8 cellular contexts compared by ENCODE assay signal in the genomic region with DNA sequence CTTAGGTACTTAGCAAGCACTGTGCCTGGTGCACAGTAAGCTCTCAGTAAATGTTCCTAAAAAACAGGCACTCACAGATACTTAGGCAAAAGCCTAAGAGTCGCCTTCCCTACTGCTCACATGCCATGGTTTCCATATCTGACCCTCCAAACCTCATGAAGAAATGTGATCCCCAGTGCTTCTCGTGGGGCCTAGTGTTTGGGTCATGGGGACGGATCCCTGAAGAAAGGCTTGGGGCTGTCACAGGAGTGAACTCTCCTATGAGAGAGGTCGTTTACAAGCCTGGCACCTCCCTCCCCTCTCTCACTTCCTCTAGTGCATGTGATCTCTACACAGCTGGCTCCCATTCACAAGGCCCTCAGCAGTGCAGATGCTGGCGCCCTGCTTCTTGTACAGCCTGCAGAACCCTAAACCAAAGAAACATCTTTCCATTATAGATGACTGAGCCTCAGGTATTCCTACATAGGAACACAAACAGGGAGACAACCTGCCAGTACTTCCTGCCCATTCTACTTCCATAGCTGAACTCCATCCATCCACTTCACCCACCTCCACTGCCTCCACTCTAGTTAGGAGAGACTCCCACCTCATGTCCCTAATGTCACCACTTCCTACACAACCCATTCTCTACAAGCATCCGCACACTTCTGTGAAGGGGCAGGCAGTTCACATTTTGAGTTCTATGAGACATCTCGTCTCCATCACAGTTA. TPM values are rescaled to one million over a fixed set of nuclear protein-coding genes. Genes with fewer than 3 reads are reported as not detected.
DNase-seq lines count a peak whose midpoint lies in the region; ATAC-seq and FAIRE-seq lines count a peak whose summit lies in the region.

No MANE protein-coding gene starts in this region.

- H3K27me3 Mint-ChIP-seq in stimulated activated naive CD8-positive, alpha-beta T cell treated with anti-CD3 and anti-CD28 coated beads, Interleukin-15, Interleukin-2, amounts not matched to agents 100 ng/mL and 50 ng/mL, for 24 hours = no peaks in the 10 kb centered on the region
- H3K27me3 Mint-ChIP-seq in immature natural killer cell (ENCODE audit: low read depth in 3 of 3) = peaks cover 0 to 23% (median 9%) of the 10 kb centered on the region in 3 donors

- peaks cover 36% of the 10 kb centered on the region for H3K36me3 Mint-ChIP-seq in stimulated activated naive CD8-positive, alpha-beta T cell treated with anti-CD3 and anti-CD28 coated beads, Interleukin-15, Interleukin-2, amounts not matched to agents 100 ng/mL and 50 ng/mL, for 24 hours (ENCODE audit: low read depth)
- peaks cover 5 to 10% (median 7%) of the 10 kb centered on the region in 3 donors for H3K36me3 Mint-ChIP-seq in immature natural killer cell

- no peak for FAIRE-seq in RCC 7860 (lab: Jason Lieb, UNC)

- peak overlapping the region; percentile 39 for H3K27ac Mint-ChIP-seq in stimulated activated naive CD8-positive, alpha-beta T cell treated with anti-CD3 and anti-CD28 coated beads, Interleukin-15, Interleukin-2, amounts not matched to agents 100 ng/mL and 50 ng/mL, for 24 hours
- peak overlapping the region; percentile 92 to 100 (median 98) for H3K27ac Mint-ChIP-seq in immature natural killer cell

- H3K9me3 Mint-ChIP-seq in stimulated activated naive CD8-positive, alpha-beta T cell treated with anti-CD3 and anti-CD28 coated beads, Interleukin-15, Interleukin-2, amounts not matched to agents 100 ng/mL and 50 ng/mL, for 24 hours = no peaks in the 10 kb centered on the region
- no peaks in the 10 kb centered on the region for H3K9me3 Mint-ChIP-seq in immature natural killer cell

- DNase-seq in stimulated activated naive CD8-positive, alpha-beta T cell treated with anti-CD3 and anti-CD28 coated beads, Interleukin-15, Interleukin-2, amounts not matched to agents 100 U/mL and 50 U/mL, for 24 hours = no peak
- DNase-seq in SIG-M5 (lab: John Stamatoyannopoulos, UW) (peak; percentile 44), immature natural killer cell (peak; percentile 45 to 58 (median 51)), RCC 7860 (ENCODE audit: low spot score) (no peak), kidney glomerular epithelial cell (lab: John Stamatoyannopoulos, UW) (no peak)
- no peak for DNase-seq in effector CD4-positive, alpha-beta T cell

- peak overlapping the region; percentile 44 for H3K4me3 Mint-ChIP-seq in stimulated activated naive CD8-positive, alpha-beta T cell treated with anti-CD3 and anti-CD28 coated beads, Interleukin-15, Interleukin-2, amounts not matched to agents 100 ng/mL and 50 ng/mL, for 24 hours
- peak overlapping the region; percentile 79 to 92 (median 87) for H3K4me3 Mint-ChIP-seq in immature natural killer cell

- peaks cover 65% of the 10 kb centered on the region for H3K4me1 Mint-ChIP-seq in stimulated activated naive CD8-positive, alpha-beta T cell treated with anti-CD3 and anti-CD28 coated beads, Interleukin-15, Interleukin-2, amounts not matched to agents 100 ng/mL and 50 ng/mL, for 24 hours (ENCODE audit: low read depth)
- peaks cover 73 to 74% of the 10 kb centered on the region in 2 donors for H3K4me1 Mint-ChIP-seq in immature natural killer cell

- ATAC-seq in stimulated activated naive CD8-positive, alpha-beta T cell treated with anti-CD3 and anti-CD28 coated beads, Interleukin-15, Interleukin-2, amounts not matched to agents 100 U/mL and 50 U/mL, for 24 hours = no peak
- ATAC-seq in HG02938 (IDR thresholded peaks at IDR 0.05; ENCODE audit: unreplicated experiment) = peak; percentile 54

RNA-seq across cellular contexts. Expression of a gene that starts 2.9 kb away (rescaled TPM):
- 10 to 100 TPM; 36.3 to 39.2 (median 39.0) TPM for polyA plus RNA-seq in immature natural killer cell

RNA-seq across cellular contexts. Expression of a gene that starts 32.4 kb away (rescaled TPM):
- 1 to 10 TPM in 1 of 3 donors, not detected in 2; 2.5 TPM for polyA plus RNA-seq in immature natural killer cell

Comparison
In these comparisons a context has a peak if more than half of its experiments do, and no peak if none do; other contexts are left out.
1. DNase-seq: peak in SIG-M5 (single experiment) and immature natural killer cell (3 of 3); none in stimulated activated naive CD8-positive, alpha-beta T cell treated with anti-CD3 and anti-CD28 coated beads, Interleukin-15, Interleukin-2, amounts not matched to agents 100 U/mL and 50 U/mL, for 24 hours (single experiment), RCC 7860 (single experiment), kidney glomerular epithelial cell (single experiment) and effector CD4-positive, alpha-beta T cell (single experiment).